Comparison of ENCODE assay signal across 12 cellular contexts in genomic region chr2:126663184-126663963, GRCh38. TPM values are rescaled to one million over a fixed set of nuclear protein-coding genes. Genes with fewer than 3 reads are reported as not detected.
A peak's percentile ranks its signal among the peaks of the same experiment; 100 is the strongest.
DNase-seq lines count a peak whose midpoint lies in the region; ATAC-seq and TF ChIP-seq lines count a peak whose summit lies in the region.
"Had no signal": no experiment of that assay in that cellular context is flagged by ENCODE, and none has a peak within 500 bp of the region (broad histone marks: within the 10 kb centered on the region; RNA-seq: fewer than 3 reads in every experiment).

No MANE protein-coding gene starts in this region.

- peaks cover 67% of the 10 kb centered on the region for H3K36me3 Mint-ChIP-seq in stimulated activated naive CD8-positive, alpha-beta T cell treated with anti-CD3 and anti-CD28 coated beads, Interleukin-15, Interleukin-2, amounts not matched to agents 100 ng/mL and 50 ng/mL, for 24 hours (ENCODE audit: low read depth)
- peaks cover 79% of the 10 kb centered on the region for H3K36me3 Mint-ChIP-seq in activated T-helper 17 cell treated with anti-CD3 and anti-CD28 coated beads, Interleukin-2, amount 50 U/mL, for 72 hours (ENCODE audit: low read depth)
- H3K36me3 Mint-ChIP-seq in naive B cell = peaks cover 0 to 10% of the 10 kb centered on the region in 2 donors

- ATAC-seq in stimulated activated naive CD8-positive, alpha-beta T cell treated with anti-CD3 and anti-CD28 coated beads, Interleukin-15, Interleukin-2, amounts not matched to agents 100 U/mL and 50 U/mL, for 24 hours = no peak
- ATAC-seq in activated T-helper 17 cell treated with anti-CD3 and anti-CD28 coated beads, Interleukin-2, amount 50 U/mL, for 72 hours (replicated peaks) = no peak
- no peak for ATAC-seq in naive B cell (ENCODE audit: low read depth in 2 of 2)
- ATAC-seq in activated CD4-positive, CD25-positive, alpha-beta regulatory T cell treated with anti-CD3 and anti-CD28 coated beads, Interleukin-2, amount 50 U/mL, for 24 hours = no peak

- no peak overlapping the region for H3K27ac ChIP-seq in ovary

- no peak overlapping the region for H3K4me3 ChIP-seq in ovary

- no peaks in the 10 kb centered on the region for H3K9me3 ChIP-seq in ovary

- no peaks in the 10 kb centered on the region for H3K9me3 Mint-ChIP-seq in stimulated activated naive CD8-positive, alpha-beta T cell treated with anti-CD3 and anti-CD28 coated beads, Interleukin-15, Interleukin-2, amounts not matched to agents 100 ng/mL and 50 ng/mL, for 24 hours
- H3K9me3 Mint-ChIP-seq in activated T-helper 17 cell treated with anti-CD3 and anti-CD28 coated beads, Interleukin-2, amount 50 U/mL, for 72 hours = no peaks in the 10 kb centered on the region
- no peaks in the 10 kb centered on the region for H3K9me3 Mint-ChIP-seq in naive B cell

- no peaks in the 10 kb centered on the region for H3K36me3 ChIP-seq in ovary

- H3K4me3 Mint-ChIP-seq in stimulated activated naive CD8-positive, alpha-beta T cell treated with anti-CD3 and anti-CD28 coated beads, Interleukin-15, Interleukin-2, amounts not matched to agents 100 ng/mL and 50 ng/mL, for 24 hours = peak overlapping the region; percentile 73
- peak overlapping the region; percentile 99 for H3K4me3 Mint-ChIP-seq in activated T-helper 17 cell treated with anti-CD3 and anti-CD28 coated beads, Interleukin-2, amount 50 U/mL, for 72 hours
- H3K4me3 Mint-ChIP-seq in naive B cell = peak overlapping the region in 7 of 8 donors; percentile 27 to 89 (median 75)

- no peaks in the 10 kb centered on the region for H3K27me3 ChIP-seq in ovary

- DNase-seq in stimulated activated naive CD8-positive, alpha-beta T cell treated with anti-CD3 and anti-CD28 coated beads, Interleukin-15, Interleukin-2, amounts not matched to agents 100 U/mL and 50 U/mL, for 24 hours = no peak
- DNase-seq in naive B cell (no peak), ovary (no peak), NCI-H748 (lab: John Stamatoyannopoulos, UW; ENCODE audit: unreplicated experiment) (no peak), glomerular visceral epithelial cell (ENCODE audit: extremely low spot score) (no peak)
- DNase-seq: activated CD4-positive, alpha-beta T cell treated with anti-CD3 and anti-CD28 coated beads, Interleukin-2, amount 50 U/mL, for 1 hour; AML-193; amygdala had no signal

- H3K4me1 ChIP-seq in ovary (ENCODE audit: insufficient read depth) = peaks cover 36% of the 10 kb centered on the region

- no peak for TF ChIP-seq POLR2A in ovary (IDR thresholded peaks at IDR 0.05)

- no peak for TF ChIP-seq CTCF in ovary (IDR thresholded peaks at IDR 0.05)

- H3K27ac Mint-ChIP-seq in stimulated activated naive CD8-positive, alpha-beta T cell treated with anti-CD3 and anti-CD28 coated beads, Interleukin-15, Interleukin-2, amounts not matched to agents 100 ng/mL and 50 ng/mL, for 24 hours = peak overlapping the region; percentile 99
- H3K27ac Mint-ChIP-seq in activated T-helper 17 cell treated with anti-CD3 and anti-CD28 coated beads, Interleukin-2, amount 50 U/mL, for 72 hours = peak overlapping the region; percentile 98
- peak overlapping the region; percentile 91 to 99 (median 94) for H3K27ac Mint-ChIP-seq in naive B cell

- intact Hi-C loops in ovary (cut with DNase I) = no loop called here

- no peak for TF ChIP-seq EP300 in ovary (IDR thresholded peaks at IDR 0.05)

- peaks cover 96% of the 10 kb centered on the region for H3K4me1 Mint-ChIP-seq in stimulated activated naive CD8-positive, alpha-beta T cell treated with anti-CD3 and anti-CD28 coated beads, Interleukin-15, Interleukin-2, amounts not matched to agents 100 ng/mL and 50 ng/mL, for 24 hours (ENCODE audit: low read depth)
- peaks cover 66% of the 10 kb centered on the region for H3K4me1 Mint-ChIP-seq in activated T-helper 17 cell treated with anti-CD3 and anti-CD28 coated beads, Interleukin-2, amount 50 U/mL, for 72 hours
- H3K4me1 Mint-ChIP-seq in naive B cell = peaks cover 69 to 93% (median 92%) of the 10 kb centered on the region in 3 donors

- H3K27me3 Mint-ChIP-seq in stimulated activated naive CD8-positive, alpha-beta T cell treated with anti-CD3 and anti-CD28 coated beads, Interleukin-15, Interleukin-2, amounts not matched to agents 100 ng/mL and 50 ng/mL, for 24 hours = no peaks in the 10 kb centered on the region
- no peaks in the 10 kb centered on the region for H3K27me3 Mint-ChIP-seq in activated T-helper 17 cell treated with anti-CD3 and anti-CD28 coated beads, Interleukin-2, amount 50 U/mL, for 72 hours
- no peaks in the 10 kb centered on the region for H3K27me3 Mint-ChIP-seq in naive B cell

- WGBS in ovary, 3 donors = 86 to 90% (median 88%) methylated on average over 13 of the region's 13 CpGs

RNA-seq across cellular contexts. Expression of gene GYPC, which starts 7.4 kb away (rescaled TPM):
- total RNA-seq in activated T-helper 17 cell treated with anti-CD3 and anti-CD28 coated beads, Interleukin-2, amount 50 U/mL, for 72 hours = 100 to 1,000 TPM; 115 to 123 TPM
- polyA plus RNA-seq in naive B cell (ENCODE audit: low read depth in 6 of 6) = 100 to 1,000 TPM; 110 to 134 (median 116) TPM
- 100 to 1,000 TPM in 4 of 7 donors, 10 to 100 TPM in 3; 70.1 to 134 (median 103) TPM for total RNA-seq in ovary
- polyA plus RNA-seq in ovary = 100 to 1,000 TPM; 132 to 151 TPM
- total RNA-seq: MCF 10A had no signal
